In genomic region chr12:6723607-6724408, GRCh38 we compare ENCODE assay signal across 1 cellular context.
TF ChIP-seq lines count a peak whose summit lies in the region.

COPS7A (plus strand) TSS chr12:6724046; CDS start chr12:6724657, 611 bp downstream.

TF ChIP-seq in HepG2, 621 proteins besides CTCF, POLR2A, EP300 and RAD21 (continued from another document and continues in another):
- TF ChIP-seq, protein P1, sequence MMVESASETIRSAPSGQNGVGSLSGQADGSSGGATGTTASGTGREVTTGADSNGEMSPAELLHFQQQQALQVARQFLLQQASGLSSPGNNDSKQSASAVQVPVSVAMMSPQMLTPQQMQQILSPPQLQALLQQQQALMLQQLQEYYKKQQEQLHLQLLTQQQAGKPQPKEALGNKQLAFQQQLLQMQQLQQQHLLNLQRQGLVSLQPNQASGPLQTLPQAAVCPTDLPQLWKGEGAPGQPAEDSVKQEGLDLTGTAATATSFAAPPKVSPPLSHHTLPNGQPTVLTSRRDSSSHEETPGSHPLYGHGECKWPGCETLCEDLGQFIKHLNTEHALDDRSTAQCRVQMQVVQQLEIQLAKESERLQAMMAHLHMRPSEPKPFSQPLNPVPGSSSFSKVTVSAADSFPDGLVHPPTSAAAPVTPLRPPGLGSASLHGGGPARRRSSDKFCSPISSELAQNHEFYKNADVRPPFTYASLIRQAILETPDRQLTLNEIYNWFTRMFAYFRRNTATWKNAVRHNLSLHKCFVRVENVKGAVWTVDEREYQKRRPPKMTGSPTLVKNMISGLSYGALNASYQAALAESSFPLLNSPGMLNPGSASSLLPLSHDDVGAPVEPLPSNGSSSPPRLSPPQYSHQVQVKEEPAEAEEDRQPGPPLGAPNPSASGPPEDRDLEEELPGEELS (CRISPR knock-in tag; IDR thresholded peaks at IDR 0.05): peak; percentile 53
- TF ChIP-seq, protein P2, sequence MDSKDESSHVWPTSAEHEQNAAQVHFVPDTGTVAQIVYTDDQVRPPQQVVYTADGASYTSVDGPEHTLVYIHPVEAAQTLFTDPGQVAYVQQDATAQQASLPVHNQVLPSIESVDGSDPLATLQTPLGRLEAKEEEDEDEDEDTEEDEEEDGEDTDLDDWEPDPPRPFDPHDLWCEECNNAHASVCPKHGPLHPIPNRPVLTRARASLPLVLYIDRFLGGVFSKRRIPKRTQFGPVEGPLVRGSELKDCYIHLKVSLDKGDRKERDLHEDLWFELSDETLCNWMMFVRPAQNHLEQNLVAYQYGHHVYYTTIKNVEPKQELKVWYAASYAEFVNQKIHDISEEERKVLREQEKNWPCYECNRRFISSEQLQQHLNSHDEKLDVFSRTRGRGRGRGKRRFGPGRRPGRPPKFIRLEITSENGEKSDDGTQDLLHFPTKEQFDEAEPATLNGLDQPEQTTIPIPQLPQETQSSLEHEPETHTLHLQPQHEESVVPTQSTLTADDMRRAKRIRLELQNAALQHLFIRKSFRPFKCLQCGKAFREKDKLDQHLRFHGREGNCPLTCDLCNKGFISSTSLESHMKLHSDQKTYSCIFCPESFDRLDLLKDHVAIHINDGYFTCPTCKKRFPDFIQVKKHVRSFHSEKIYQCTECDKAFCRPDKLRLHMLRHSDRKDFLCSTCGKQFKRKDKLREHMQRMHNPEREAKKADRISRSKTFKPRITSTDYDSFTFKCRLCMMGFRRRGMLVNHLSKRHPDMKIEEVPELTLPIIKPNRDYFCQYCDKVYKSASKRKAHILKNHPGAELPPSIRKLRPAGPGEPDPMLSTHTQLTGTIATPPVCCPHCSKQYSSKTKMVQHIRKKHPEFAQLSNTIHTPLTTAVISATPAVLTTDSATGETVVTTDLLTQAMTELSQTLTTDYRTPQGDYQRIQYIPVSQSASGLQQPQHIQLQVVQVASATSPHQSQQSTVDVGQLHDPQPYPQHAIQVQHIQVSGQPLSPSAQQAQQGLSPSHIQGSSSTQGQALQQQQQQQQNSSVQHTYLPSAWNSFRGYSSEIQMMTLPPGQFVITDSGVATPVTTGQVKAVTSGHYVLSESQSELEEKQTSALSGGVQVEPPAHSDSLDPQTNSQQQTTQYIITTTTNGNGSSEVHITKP (CRISPR knock-in tag; IDR thresholded peaks at IDR 0.05; ENCODE audit: low read depth): peak; percentile 79
- 0 out of 2 replicates have a peak, but pooled peaks have one; percentile 37 for TF ChIP-seq ZNF30 (CRISPR knock-in tag; IDR thresholded peaks at IDR 0.05)
- TF ChIP-seq, protein P3, sequence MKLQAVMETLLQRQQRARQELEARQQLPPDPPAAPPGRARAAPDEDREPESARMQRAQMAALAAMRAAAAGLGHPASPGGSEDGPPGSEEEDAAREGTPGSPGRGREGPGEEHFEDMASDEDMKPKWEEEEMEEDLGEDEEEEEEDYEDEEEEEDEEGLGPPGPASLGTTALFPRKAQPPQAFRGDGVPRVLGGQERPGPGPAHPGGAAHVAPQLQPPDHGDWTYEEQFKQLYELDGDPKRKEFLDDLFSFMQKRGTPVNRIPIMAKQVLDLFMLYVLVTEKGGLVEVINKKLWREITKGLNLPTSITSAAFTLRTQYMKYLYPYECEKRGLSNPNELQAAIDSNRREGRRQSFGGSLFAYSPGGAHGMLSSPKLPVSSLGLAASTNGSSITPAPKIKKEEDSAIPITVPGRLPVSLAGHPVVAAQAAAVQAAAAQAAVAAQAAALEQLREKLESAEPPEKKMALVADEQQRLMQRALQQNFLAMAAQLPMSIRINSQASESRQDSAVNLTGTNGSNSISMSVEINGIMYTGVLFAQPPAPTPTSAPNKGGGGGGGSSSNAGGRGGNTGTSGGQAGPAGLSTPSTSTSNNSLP (IDR thresholded peaks at IDR 0.05; ENCODE audit: low read depth, low read length): peak; percentile 45
- TF ChIP-seq ZNF660 (CRISPR knock-in tag; IDR thresholded peaks at IDR 0.05; ENCODE audit: borderline replicate concordance, low read depth): no peak
- TF ChIP-seq MXD4 (CRISPR knock-in tag; IDR thresholded peaks at IDR 0.05): peak; percentile 84; the same call in 1 of the 2 replicates
- no peak for TF ChIP-seq GZF1 (CRISPR knock-in tag; IDR thresholded peaks at IDR 0.05)
- TF ChIP-seq ZMAT5 (CRISPR knock-in tag; IDR thresholded peaks at IDR 0.05; ENCODE audit: borderline replicate concordance, low read depth): no peak
- TF ChIP-seq, protein P4, sequence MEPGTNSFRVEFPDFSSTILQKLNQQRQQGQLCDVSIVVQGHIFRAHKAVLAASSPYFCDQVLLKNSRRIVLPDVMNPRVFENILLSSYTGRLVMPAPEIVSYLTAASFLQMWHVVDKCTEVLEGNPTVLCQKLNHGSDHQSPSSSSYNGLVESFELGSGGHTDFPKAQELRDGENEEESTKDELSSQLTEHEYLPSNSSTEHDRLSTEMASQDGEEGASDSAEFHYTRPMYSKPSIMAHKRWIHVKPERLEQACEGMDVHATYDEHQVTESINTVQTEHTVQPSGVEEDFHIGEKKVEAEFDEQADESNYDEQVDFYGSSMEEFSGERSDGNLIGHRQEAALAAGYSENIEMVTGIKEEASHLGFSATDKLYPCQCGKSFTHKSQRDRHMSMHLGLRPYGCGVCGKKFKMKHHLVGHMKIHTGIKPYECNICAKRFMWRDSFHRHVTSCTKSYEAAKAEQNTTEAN (CRISPR knock-in tag; conservative IDR thresholded peaks at IDR 0.05): peak; percentile 68
- peak; percentile 89 for TF ChIP-seq ZNF274 (CRISPR knock-in tag; IDR thresholded peaks at IDR 0.05)
- TF ChIP-seq MAF1 (CRISPR knock-in tag; IDR thresholded peaks at IDR 0.05; ENCODE audit: borderline replicate concordance): 0 out of 2 replicates have a peak, but pooled peaks have one; percentile 90
- no peak for TF ChIP-seq RELA (CRISPR knock-in tag; IDR thresholded peaks at IDR 0.05)
- peak; percentile 77; the same call in 1 of the 2 replicates for TF ChIP-seq ZNF83 (CRISPR knock-in tag; IDR thresholded peaks at IDR 0.05; ENCODE audit: borderline replicate concordance)
- TF ChIP-seq MAFG (CRISPR knock-in tag; IDR thresholded peaks at IDR 0.05): no peak
- TF ChIP-seq CREB1 (IDR thresholded peaks at IDR 0.05): peak; percentile 88
- TF ChIP-seq CREB1 (CRISPR knock-in tag; IDR thresholded peaks at IDR 0.05): peak; percentile 97
- peak; percentile 97 for TF ChIP-seq ZNF616 (CRISPR knock-in tag; IDR thresholded peaks at IDR 0.05; ENCODE audit: low read depth)
- no peak for TF ChIP-seq ZFP36 (IDR thresholded peaks at IDR 0.05; ENCODE audit: borderline replicate concordance, low read depth, low read length, partially characterized antibody)
- 0 out of 2 replicates have a peak, but pooled peaks have one; percentile 68 for TF ChIP-seq AHR (CRISPR knock-in tag; IDR thresholded peaks at IDR 0.05)
- no peak; the same call in 1 of the 2 replicates for TF ChIP-seq SMAD3 (CRISPR knock-in tag; IDR thresholded peaks at IDR 0.05)
- TF ChIP-seq ZNF746 (CRISPR knock-in tag; IDR thresholded peaks at IDR 0.05): peak; percentile 59
- TF ChIP-seq MBD4 (IDR thresholded peaks at IDR 0.05; ENCODE audit: borderline replicate concordance, low read length): no peak
- TF ChIP-seq, protein P5, sequence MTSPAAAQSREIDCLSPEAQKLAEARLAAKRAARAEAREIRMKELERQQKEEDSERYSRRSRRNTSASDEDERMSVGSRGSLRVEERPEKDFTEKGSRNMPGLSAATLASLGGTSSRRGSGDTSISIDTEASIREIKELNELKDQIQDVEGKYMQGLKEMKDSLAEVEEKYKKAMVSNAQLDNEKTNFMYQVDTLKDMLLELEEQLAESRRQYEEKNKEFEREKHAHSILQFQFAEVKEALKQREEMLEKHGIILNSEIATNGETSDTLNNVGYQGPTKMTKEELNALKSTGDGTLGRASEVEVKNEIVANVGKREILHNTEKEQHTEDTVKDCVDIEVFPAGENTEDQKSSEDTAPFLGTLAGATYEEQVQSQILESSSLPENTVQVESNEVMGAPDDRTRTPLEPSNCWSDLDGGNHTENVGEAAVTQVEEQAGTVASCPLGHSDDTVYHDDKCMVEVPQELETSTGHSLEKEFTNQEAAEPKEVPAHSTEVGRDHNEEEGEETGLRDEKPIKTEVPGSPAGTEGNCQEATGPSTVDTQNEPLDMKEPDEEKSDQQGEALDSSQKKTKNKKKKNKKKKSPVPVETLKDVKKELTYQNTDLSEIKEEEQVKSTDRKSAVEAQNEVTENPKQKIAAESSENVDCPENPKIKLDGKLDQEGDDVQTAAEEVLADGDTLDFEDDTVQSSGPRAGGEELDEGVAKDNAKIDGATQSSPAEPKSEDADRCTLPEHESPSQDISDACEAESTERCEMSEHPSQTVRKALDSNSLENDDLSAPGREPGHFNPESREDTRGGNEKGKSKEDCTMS (CRISPR knock-in tag; conservative IDR thresholded peaks at IDR 0.05): peak; percentile 76; the same call in 1 of the 2 replicates
- TF ChIP-seq KDM4B (CRISPR knock-in tag; IDR thresholded peaks at IDR 0.05): no peak
- peak; percentile 85 for TF ChIP-seq CCAR2 (optimal IDR thresholded peaks at IDR 0.05; ENCODE audit: low read depth, low read length)
- TF ChIP-seq USF2 (IDR thresholded peaks at IDR 0.05; ENCODE audit: low read depth, low read length): peak; percentile 95
- TF ChIP-seq USF2 (CRISPR knock-in tag; IDR thresholded peaks at IDR 0.05; ENCODE audit: borderline replicate concordance): peak; percentile 89
- TF ChIP-seq, protein P6, sequence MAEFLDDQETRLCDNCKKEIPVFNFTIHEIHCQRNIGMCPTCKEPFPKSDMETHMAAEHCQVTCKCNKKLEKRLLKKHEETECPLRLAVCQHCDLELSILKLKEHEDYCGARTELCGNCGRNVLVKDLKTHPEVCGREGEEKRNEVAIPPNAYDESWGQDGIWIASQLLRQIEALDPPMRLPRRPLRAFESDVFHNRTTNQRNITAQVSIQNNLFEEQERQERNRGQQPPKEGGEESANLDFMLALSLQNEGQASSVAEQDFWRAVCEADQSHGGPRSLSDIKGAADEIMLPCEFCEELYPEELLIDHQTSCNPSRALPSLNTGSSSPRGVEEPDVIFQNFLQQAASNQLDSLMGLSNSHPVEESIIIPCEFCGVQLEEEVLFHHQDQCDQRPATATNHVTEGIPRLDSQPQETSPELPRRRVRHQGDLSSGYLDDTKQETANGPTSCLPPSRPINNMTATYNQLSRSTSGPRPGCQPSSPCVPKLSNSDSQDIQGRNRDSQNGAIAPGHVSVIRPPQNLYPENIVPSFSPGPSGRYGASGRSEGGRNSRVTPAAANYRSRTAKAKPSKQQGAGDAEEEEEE (CRISPR knock-in tag; IDR thresholded peaks at IDR 0.05; ENCODE audit: borderline replicate concordance): no peak
- TF ChIP-seq REPIN1 (CRISPR knock-in tag; IDR thresholded peaks at IDR 0.05; ENCODE audit: borderline replicate concordance, low read depth): peak; percentile 85
- peak; percentile 94 for TF ChIP-seq HOXA3 (CRISPR knock-in tag; IDR thresholded peaks at IDR 0.05)
- TF ChIP-seq, protein P7, sequence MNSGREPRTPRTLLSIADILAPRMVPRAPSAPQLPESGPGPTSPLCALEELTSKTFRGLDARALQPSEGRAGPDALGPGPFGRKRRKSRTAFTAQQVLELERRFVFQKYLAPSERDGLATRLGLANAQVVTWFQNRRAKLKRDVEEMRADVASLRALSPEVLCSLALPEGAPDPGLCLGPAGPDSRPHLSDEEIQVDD (CRISPR knock-in tag; IDR thresholded peaks at IDR 0.05; ENCODE audit: borderline replicate concordance): peak; percentile 91; the same call in 1 of the 2 replicates
- peak; percentile 97; the same call in 1 of the 2 replicates for TF ChIP-seq ZNF788 (CRISPR knock-in tag; IDR thresholded peaks at IDR 0.05; ENCODE audit: borderline replicate concordance)
- no peak for TF ChIP-seq AKNA (CRISPR knock-in tag; IDR thresholded peaks at IDR 0.05; ENCODE audit: borderline replicate concordance)
- TF ChIP-seq SP5 (CRISPR knock-in tag; IDR thresholded peaks at IDR 0.05; ENCODE audit: borderline replicate concordance, low read depth): peak; percentile 83; the same call in 1 of the 2 replicates
